In genomic region chr12:14991069-14991468, GRCh38 we compare ENCODE assay signal across 14 cellular contexts. TPM values are rescaled to one million over a fixed set of nuclear protein-coding genes. Genes with fewer than 3 reads are reported as not detected.
"Had no signal": no experiment of that assay in that cellular context is flagged by ENCODE, and none has a peak within 500 bp of the region (broad histone marks: within the 10 kb centered on the region; RNA-seq: fewer than 3 reads in every experiment).

No MANE protein-coding gene starts in this region.

- H3K4me3 Mint-ChIP-seq: activated naive CD8-positive, alpha-beta T cell treated with anti-CD3 and anti-CD28 coated beads, Interleukin-2, amount 10 ng/mL, durations not matched to agents 7 days and 5 days; effector memory CD8-positive, alpha-beta T cell; natural killer cell had no signal

- H3K4me1 Mint-ChIP-seq: natural killer cell had no signal

- H3K27me3 Mint-ChIP-seq: activated naive CD8-positive, alpha-beta T cell treated with anti-CD3 and anti-CD28 coated beads, Interleukin-2, amount 10 ng/mL, durations not matched to agents 7 days and 5 days had no signal

- H3K27ac Mint-ChIP-seq: activated naive CD8-positive, alpha-beta T cell treated with anti-CD3 and anti-CD28 coated beads, Interleukin-2, amount 10 ng/mL, durations not matched to agents 7 days and 5 days; effector memory CD8-positive, alpha-beta T cell; natural killer cell had no signal

- DNase-seq: activated CD4-positive, CD25-positive, alpha-beta regulatory T cell treated with anti-CD3 and anti-CD28 coated beads, Interleukin-2, amount 50 U/mL, for 72 hours; activated naive CD4-positive, alpha-beta T cell; activated naive CD8-positive, alpha-beta T cell treated with anti-CD3 and anti-CD28 coated beads, Interleukin-2, amount 10 ng/mL, durations not matched to agents 7 days and 5 days; activated T-cell treated with anti-CD3 and anti-CD28 coated beads for 4 hours; dermis blood vessel endothelial cell; effector memory CD8-positive, alpha-beta T cell; foreskin keratinocyte; left ventricle myocardium inferior; natural killer cell; retina; stimulated activated CD4-positive, alpha-beta T cell treated with anti-CD3 and anti-CD28 coated beads, Interleukin-12 subunit alpha, Interleukin-12 subunit beta, amount 100 ng/mL, for 4 hours; stimulated activated CD4-positive, alpha-beta T cell treated with anti-CD3 and anti-CD28 coated beads, Interleukin-2, amount 100 ng/mL, for 24 hours; thyroid gland had no signal

- ATAC-seq: effector memory CD8-positive, alpha-beta T cell; foreskin keratinocyte; natural killer cell had no signal

- H3K9me3 Mint-ChIP-seq: effector memory CD8-positive, alpha-beta T cell; natural killer cell had no signal

- H3K36me3 Mint-ChIP-seq: natural killer cell had no signal

RNA-seq across cellular contexts. Expression of gene PDE6H, which starts 18.2 kb away (rescaled TPM):
- polyA plus RNA-seq: foreskin keratinocyte, urinary bladder had no signal
